19 cellular contexts compared by ENCODE assay signal in the genomic region with DNA sequence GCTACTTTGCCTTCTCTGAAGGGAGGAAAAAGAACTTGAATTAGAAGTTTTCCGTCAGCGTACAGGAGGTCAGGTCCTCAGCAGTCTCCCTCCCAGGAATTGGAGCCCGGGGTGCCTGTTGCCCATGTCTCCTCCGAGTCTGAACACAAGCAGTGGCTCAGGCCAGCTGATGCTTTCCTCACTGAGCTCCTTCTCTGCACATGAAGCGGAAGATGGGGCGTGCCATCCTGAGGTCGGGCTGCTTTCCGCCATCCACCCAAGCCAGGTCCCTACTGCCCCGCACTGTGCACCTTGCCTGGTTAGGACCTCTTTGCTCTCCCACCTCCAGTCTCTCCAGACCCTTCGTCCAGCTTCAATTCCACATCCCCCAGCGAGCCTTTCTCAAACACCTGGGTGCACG.
A peak's percentile ranks its signal among the peaks of the same experiment; 100 is the strongest.
DNase-seq lines count a peak whose midpoint lies in the region; ATAC-seq and TF ChIP-seq lines count a peak whose summit lies in the region.
"Had no signal": no experiment of that assay in that cellular context is flagged by ENCODE, and none has a peak within 500 bp of the region (broad histone marks: within the 10 kb centered on the region; RNA-seq: fewer than 3 reads in every experiment).

No MANE protein-coding gene starts in this region.

- WGBS in right cardiac atrium, result 96% methylated on average over 12 of the region's 12 CpGs

- POLR2A ChIA-PET in CD8-positive, alpha-beta memory T cell (lab: Charles Lee), result interaction anchor here (1.4 kb wide), 1 partner anchor 106 kb away, joined by 3 read pairs; no protein-coding TSS in a partner anchor

- intact Hi-C loops in natural killer cell (cut with micrococcal nuclease) (no loop called here), right cardiac atrium (cut with DNase I) (loop anchor here in 2 of 4 donors (10.0 kb wide), 2 partner anchors 90 to 460 kb away; no protein-coding TSS in a partner anchor)

- no peaks in the 10 kb centered on the region for H3K27me3 Mint-ChIP-seq in T-helper 2 cell treated with Interferon-gamma antibody and Interleukin-4, amounts not matched to agents 5 μg/mL and 100 μg/mL, for 36 hours (ENCODE audit: low read depth)
- H3K27me3 Mint-ChIP-seq in CD8-positive, alpha-beta memory T cell, result peaks cover 0 to 3% of the 10 kb centered on the region in 2 donors
- H3K27me3 Mint-ChIP-seq in activated naive CD8-positive, alpha-beta T cell treated with anti-CD3 and anti-CD28 coated beads for 36 hours, result no peaks in the 10 kb centered on the region
- H3K27me3 Mint-ChIP-seq in natural killer cell (ENCODE audit: low read depth in 2 of 2), result no peaks in the 10 kb centered on the region

- H3K27ac ChIP-seq in CD8-positive, alpha-beta memory T cell (ENCODE audit: low read depth, low read length), result no peak overlapping the region
- H3K27ac ChIP-seq in right cardiac atrium (ENCODE audit: low read length), result no peak overlapping the region
- H3K27ac ChIP-seq: 22Rv1, left lung, upper lobe of right lung had no signal

- peak overlapping the region; percentile 8 for H3K27ac Mint-ChIP-seq in T-helper 2 cell treated with Interferon-gamma antibody and Interleukin-4, amounts not matched to agents 5 μg/mL and 100 μg/mL, for 36 hours
- H3K27ac Mint-ChIP-seq in CD8-positive, alpha-beta memory T cell, result peak overlapping the region in 6 of 8 donors; percentile 39 to 95 (median 80)
- H3K27ac Mint-ChIP-seq in activated naive CD8-positive, alpha-beta T cell treated with anti-CD3 and anti-CD28 coated beads for 36 hours, result peak overlapping the region; percentile 80
- peak overlapping the region in 1 of 2 donors; percentile 78 for H3K27ac Mint-ChIP-seq in natural killer cell

- no peaks in the 10 kb centered on the region for H3K9me3 Mint-ChIP-seq in T-helper 2 cell treated with Interferon-gamma antibody and Interleukin-4, amounts not matched to agents 5 μg/mL and 100 μg/mL, for 36 hours
- no peaks in the 10 kb centered on the region for H3K9me3 Mint-ChIP-seq in CD8-positive, alpha-beta memory T cell
- H3K9me3 Mint-ChIP-seq in activated naive CD8-positive, alpha-beta T cell treated with anti-CD3 and anti-CD28 coated beads for 36 hours, result no peaks in the 10 kb centered on the region
- H3K9me3 Mint-ChIP-seq in natural killer cell, result no peaks in the 10 kb centered on the region

- ATAC-seq in natural killer cell (no peak), GM18520 (IDR thresholded peaks at IDR 0.05; ENCODE audit: unreplicated experiment) (no peak), right cardiac atrium (no peak)
- ATAC-seq: left lung, upper lobe of right lung had no signal

- peaks cover 58% of the 10 kb centered on the region for H3K36me3 ChIP-seq in CD8-positive, alpha-beta memory T cell (ENCODE audit: insufficient read depth, low read length)
- H3K36me3 ChIP-seq: MG63 had no signal

- CTCF ChIA-PET in CD8-positive, alpha-beta memory T cell (lab: Charles Lee), result no interaction called here

- H3K4me1 Mint-ChIP-seq in T-helper 2 cell treated with Interferon-gamma antibody and Interleukin-4, amounts not matched to agents 5 μg/mL and 100 μg/mL, for 36 hours (ENCODE audit: low read depth), result peaks cover 22% of the 10 kb centered on the region
- peaks cover 60 to 75% (median 62%) of the 10 kb centered on the region in 3 donors for H3K4me1 Mint-ChIP-seq in CD8-positive, alpha-beta memory T cell
- peaks cover 51% of the 10 kb centered on the region for H3K4me1 Mint-ChIP-seq in activated naive CD8-positive, alpha-beta T cell treated with anti-CD3 and anti-CD28 coated beads for 36 hours
- H3K4me1 Mint-ChIP-seq in natural killer cell, result peaks cover 68 to 84% of the 10 kb centered on the region in 2 donors

- no peaks in the 10 kb centered on the region for H3K9me3 ChIP-seq in CD8-positive, alpha-beta memory T cell (ENCODE audit: low read length)
- H3K9me3 ChIP-seq in right cardiac atrium (ENCODE audit: control insufficient read depth, low read length), result no peaks in the 10 kb centered on the region
- H3K9me3 ChIP-seq: heart left ventricle, left lung, MG63, neutrophil, upper lobe of right lung had no signal

- TF ChIP-seq CTCF in natural killer cell (IDR thresholded peaks at IDR 0.05), result no peak

- H3K4me3 Mint-ChIP-seq in T-helper 2 cell treated with Interferon-gamma antibody and Interleukin-4, amounts not matched to agents 5 μg/mL and 100 μg/mL, for 36 hours, result no peak overlapping the region
- H3K4me3 Mint-ChIP-seq in CD8-positive, alpha-beta memory T cell, result no peak overlapping the region
- H3K4me3 Mint-ChIP-seq in activated naive CD8-positive, alpha-beta T cell treated with anti-CD3 and anti-CD28 coated beads for 36 hours, result no peak overlapping the region
- H3K4me3 Mint-ChIP-seq in natural killer cell, result peak overlapping the region; percentile 40

- H3K27me3 ChIP-seq in CD8-positive, alpha-beta memory T cell (ENCODE audit: insufficient read depth, low read length, poor library complexity, severe bottlenecking), result no peaks in the 10 kb centered on the region
- H3K27me3 ChIP-seq in right cardiac atrium (ENCODE audit: control insufficient read depth, insufficient read depth), result no peaks in the 10 kb centered on the region
- H3K27me3 ChIP-seq: heart left ventricle, left lung, MG63, neutrophil, upper lobe of right lung had no signal

- H3K4me1 ChIP-seq in CD8-positive, alpha-beta memory T cell (ENCODE audit: insufficient read depth, low read length), result peaks cover 10% of the 10 kb centered on the region
- H3K4me1 ChIP-seq in right cardiac atrium (ENCODE audit: control insufficient read depth, insufficient read depth, low read length), result peaks cover 6% of the 10 kb centered on the region
- H3K4me1 ChIP-seq: upper lobe of right lung had no signal

- H3K4me3 ChIP-seq in CD8-positive, alpha-beta memory T cell (ENCODE audit: low read length), result no peak overlapping the region
- H3K4me3 ChIP-seq in right cardiac atrium (ENCODE audit: low read length), result no peak overlapping the region
- H3K4me3 ChIP-seq: heart left ventricle, left lung, MG63, upper lobe of right lung had no signal

- peaks cover 72% of the 10 kb centered on the region for H3K36me3 Mint-ChIP-seq in T-helper 2 cell treated with Interferon-gamma antibody and Interleukin-4, amounts not matched to agents 5 μg/mL and 100 μg/mL, for 36 hours (ENCODE audit: low read depth)
- peaks cover 7 to 98% (median 28%) of the 10 kb centered on the region in 3 donors for H3K36me3 Mint-ChIP-seq in CD8-positive, alpha-beta memory T cell
- H3K36me3 Mint-ChIP-seq in activated naive CD8-positive, alpha-beta T cell treated with anti-CD3 and anti-CD28 coated beads for 36 hours, result peaks cover 59% of the 10 kb centered on the region
- peaks cover 7% of the 10 kb centered on the region for H3K36me3 Mint-ChIP-seq in natural killer cell

- no peak for DNase-seq in T-helper 2 cell treated with Interferon-gamma antibody and Interleukin-4, amounts not matched to agents 5 μg/mL and 100 μg/mL, for 36 hours (ENCODE audit: low spot score)
- no peak for DNase-seq in T-helper 2 cell
- DNase-seq in CD8-positive, alpha-beta memory T cell, result no peak
- DNase-seq in activated naive CD8-positive, alpha-beta T cell treated with anti-CD3 and anti-CD28 coated beads for 36 hours, result no peak
- no peak for DNase-seq in natural killer cell
- no peak for DNase-seq in right cardiac atrium
- DNase-seq in NCI-H345 (lab: John Stamatoyannopoulos, UW), result no peak
- DNase-seq: left lung, midbrain, NCI-H146, NCI-H2171, NCI-H774, small intestine, upper lobe of right lung had no signal
